Comparison of ENCODE assay signal across 1 cellular context in the genomic region with DNA sequence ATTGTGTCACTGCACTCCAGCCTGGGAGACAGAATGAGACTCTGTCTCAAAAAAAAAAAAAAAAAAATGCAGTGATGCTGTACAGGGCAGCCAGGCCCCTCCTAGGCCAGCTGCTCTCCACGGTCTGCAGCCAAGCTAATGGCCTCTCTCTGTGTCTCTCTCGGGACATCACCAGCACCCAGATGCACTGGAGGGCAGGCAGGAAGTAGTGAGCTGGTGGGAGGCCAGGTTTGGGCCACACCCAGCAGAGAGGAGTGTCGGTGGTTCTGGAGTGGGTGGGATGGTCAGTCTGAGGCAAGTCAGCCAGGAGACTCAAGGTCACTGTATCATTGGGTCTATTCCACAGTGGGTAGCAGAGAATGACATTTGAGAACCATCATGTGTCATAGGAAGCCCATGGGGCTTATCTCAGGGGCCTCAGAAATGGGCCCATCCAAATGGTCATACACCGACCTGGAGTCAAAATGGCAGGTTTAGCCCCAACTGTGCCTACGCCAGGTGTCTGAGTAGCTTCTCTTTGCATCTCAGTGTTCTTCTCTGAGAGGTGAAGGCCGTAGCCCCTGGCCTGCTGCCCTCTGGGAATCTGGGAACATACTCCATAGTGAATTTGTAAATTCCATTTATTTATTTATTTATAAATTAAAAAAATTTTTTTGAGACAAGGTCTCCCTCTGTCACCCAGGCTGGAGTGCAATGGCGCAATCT.
TF ChIP-seq lines count a peak whose summit lies in the region.

No MANE protein-coding gene starts in this region.

TF ChIP-seq in HepG2, 621 proteins besides CTCF, POLR2A, EP300 and RAD21:
- TF ChIP-seq ZNF768 (CRISPR knock-in tag; IDR thresholded peaks at IDR 0.05) (0 out of 2 replicates have a peak, but pooled peaks have one; percentile 24), HOXA3 (CRISPR knock-in tag; IDR thresholded peaks at IDR 0.05) (no peak), RELA (CRISPR knock-in tag; IDR thresholded peaks at IDR 0.05) (no peak), ARHGAP35 (CRISPR knock-in tag; IDR thresholded peaks at IDR 0.05; ENCODE audit: borderline replicate concordance) (no peak), NR2F2 (IDR thresholded peaks at IDR 0.05; ENCODE audit: borderline replicate concordance, low read depth) (no peak), ZFYVE20 (CRISPR knock-in tag; IDR thresholded peaks at IDR 0.05; ENCODE audit: borderline replicate concordance, low read depth) (no peak)
- TF ChIP-seq, protein P1, sequence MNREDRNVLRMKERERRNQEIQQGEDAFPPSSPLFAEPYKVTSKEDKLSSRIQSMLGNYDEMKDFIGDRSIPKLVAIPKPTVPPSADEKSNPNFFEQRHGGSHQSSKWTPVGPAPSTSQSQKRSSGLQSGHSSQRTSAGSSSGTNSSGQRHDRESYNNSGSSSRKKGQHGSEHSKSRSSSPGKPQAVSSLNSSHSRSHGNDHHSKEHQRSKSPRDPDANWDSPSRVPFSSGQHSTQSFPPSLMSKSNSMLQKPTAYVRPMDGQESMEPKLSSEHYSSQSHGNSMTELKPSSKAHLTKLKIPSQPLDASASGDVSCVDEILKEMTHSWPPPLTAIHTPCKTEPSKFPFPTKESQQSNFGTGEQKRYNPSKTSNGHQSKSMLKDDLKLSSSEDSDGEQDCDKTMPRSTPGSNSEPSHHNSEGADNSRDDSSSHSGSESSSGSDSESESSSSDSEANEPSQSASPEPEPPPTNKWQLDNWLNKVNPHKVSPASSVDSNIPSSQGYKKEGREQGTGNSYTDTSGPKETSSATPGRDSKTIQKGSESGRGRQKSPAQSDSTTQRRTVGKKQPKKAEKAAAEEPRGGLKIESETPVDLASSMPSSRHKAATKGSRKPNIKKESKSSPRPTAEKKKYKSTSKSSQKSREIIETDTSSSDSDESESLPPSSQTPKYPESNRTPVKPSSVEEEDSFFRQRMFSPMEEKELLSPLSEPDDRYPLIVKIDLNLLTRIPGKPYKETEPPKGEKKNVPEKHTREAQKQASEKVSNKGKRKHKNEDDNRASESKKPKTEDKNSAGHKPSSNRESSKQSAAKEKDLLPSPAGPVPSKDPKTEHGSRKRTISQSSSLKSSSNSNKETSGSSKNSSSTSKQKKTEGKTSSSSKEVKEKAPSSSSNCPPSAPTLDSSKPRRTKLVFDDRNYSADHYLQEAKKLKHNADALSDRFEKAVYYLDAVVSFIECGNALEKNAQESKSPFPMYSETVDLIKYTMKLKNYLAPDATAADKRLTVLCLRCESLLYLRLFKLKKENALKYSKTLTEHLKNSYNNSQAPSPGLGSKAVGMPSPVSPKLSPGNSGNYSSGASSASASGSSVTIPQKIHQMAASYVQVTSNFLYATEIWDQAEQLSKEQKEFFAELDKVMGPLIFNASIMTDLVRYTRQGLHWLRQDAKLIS (CRISPR knock-in tag; IDR thresholded peaks at IDR 0.05) = no peak
